Comparison of ENCODE assay signal across 23 cellular contexts in genomic region chr13:36190771-36191170, GRCh38. TPM values are rescaled to one million over a fixed set of nuclear protein-coding genes. Genes with fewer than 3 reads are reported as not detected.
"Had no signal": no experiment of that assay in that cellular context is flagged by ENCODE, and none has a peak within 500 bp of the region (broad histone marks: within the 10 kb centered on the region; RNA-seq: fewer than 3 reads in every experiment).

No MANE protein-coding gene starts in this region.

- H3K27ac ChIP-seq: brain microvascular endothelial cell, foreskin keratinocyte, prostate gland, right lobe of liver, testis, upper lobe of left lung had no signal

- DNase-seq: activated CD4-positive, alpha-beta T cell treated with anti-CD3 and anti-CD28 coated beads for 48 hours; activated CD8-positive, alpha-beta memory T cell treated with anti-CD3 and anti-CD28 coated beads, Interleukin-2, amount 50 U/mL, for 4 hours; activated CD8-positive, alpha-beta T cell treated with anti-CD3 and anti-CD28 coated beads for 36 hours; activated gamma-delta T cell; activated T-cell treated with anti-CD3 and anti-CD28 coated beads, Interleukin-2, amount 50 U/mL, for 48 hours; brain microvascular endothelial cell; endodermal cell; foreskin keratinocyte; glutamatergic neuron; hypothalamus; kidney; left ventricle myocardium superior; nephron progenitor cell; occipital lobe; right lobe of liver; stimulated activated naive CD8-positive, alpha-beta T cell treated with anti-CD3 and anti-CD28 coated beads, Interleukin-15, amount 100 ng/mL, for 72 hours; T-helper 2 cell; testis; upper lobe of left lung had no signal

- H3K36me3 ChIP-seq: brain microvascular endothelial cell, prostate gland, right lobe of liver, upper lobe of left lung had no signal

- H3K27me3 ChIP-seq: brain microvascular endothelial cell, foreskin keratinocyte, right lobe of liver, testis, upper lobe of left lung had no signal

- H3K9me3 ChIP-seq: prostate gland, right lobe of liver, testis, upper lobe of left lung had no signal

- H3K4me3 ChIP-seq: prostate gland, right lobe of liver, testis, upper lobe of left lung had no signal

- H3K4me1 ChIP-seq: prostate gland, right lobe of liver, testis, upper lobe of left lung had no signal

RNA-seq across cellular contexts. Expression of gene SOHLH2, which starts 23.6 kb away (rescaled TPM):
- total RNA-seq: activated CD8-positive, alpha-beta T cell treated with anti-CD3 and anti-CD28 coated beads for 36 hours; activated naive CD4-positive, alpha-beta T cell treated with anti-CD3 and anti-CD28 coated beads, Interleukin-2, amount 50 U/mL, for 72 hours; dermis microvascular lymphatic vessel endothelial cell; epithelial cell of proximal tubule; foreskin keratinocyte; left ventricle myocardium superior; right lobe of liver had no signal
- polyA plus RNA-seq: foreskin keratinocyte had no signal

RNA-seq across cellular contexts. Expression of gene DCLK1, which starts 59.6 kb away (rescaled TPM):
- total RNA-seq: activated CD8-positive, alpha-beta T cell treated with anti-CD3 and anti-CD28 coated beads for 36 hours; activated naive CD4-positive, alpha-beta T cell treated with anti-CD3 and anti-CD28 coated beads, Interleukin-2, amount 50 U/mL, for 72 hours had no signal
- polyA plus RNA-seq: foreskin keratinocyte had no signal
